In genomic region chr2:159157361-159158045, GRCh38 we compare ENCODE assay signal across 13 cellular contexts.
DNase-seq lines count a peak whose midpoint lies in the region; ATAC-seq, FAIRE-seq and TF ChIP-seq lines count a peak whose summit lies in the region.
"Had no signal": no experiment of that assay in that cellular context is flagged by ENCODE, and none has a peak within 500 bp of the region (broad histone marks: within the 10 kb centered on the region; RNA-seq: fewer than 3 reads in every experiment).

No MANE protein-coding gene starts in this region.

- DNase-seq in cardiac muscle cell (ENCODE audit: low read depth in 1 of 2, low spot score in 1 of 2) (no peak), Right ventricle myocardium superior (no peak), NCI-H2227 treated with DMSO at 0.1 percent for 48 hours (lab: John Stamatoyannopoulos, UW) (peak; percentile 95), keratinocyte (ENCODE audit: low read depth, low spot score) (peak; percentile 72), GM12892 (ENCODE audit: insufficient read length) (no peak), WTC11 (ENCODE audit: low spot score) (no peak)
- DNase-seq: erythroblast; naive thymus-derived CD8-positive, alpha-beta T cell; NCI-H1436; stimulated activated CD8-positive, alpha-beta memory T cell treated with anti-CD3 and anti-CD28 coated beads, Interleukin-4, amount 100 ng/mL, for 48 hours; T-cell had no signal

- H3K9me3 Mint-ChIP-seq in WTC11: no peaks in the 10 kb centered on the region
- H3K9me3 Mint-ChIP-seq: naive thymus-derived CD8-positive, alpha-beta T cell; T-cell had no signal

- H2AFZ ChIP-seq in keratinocyte (ENCODE audit: control insufficient read depth, low read length): no peak overlapping the region

- no peaks in the 10 kb centered on the region for H3K27me3 ChIP-seq in cardiac muscle cell
- no peaks in the 10 kb centered on the region for H3K27me3 ChIP-seq in keratinocyte (ENCODE audit: control insufficient read depth, extremely low read depth, insufficient read depth, low read length)

- CTCF ChIA-PET in WTC11 (lab: Charles Lee): no interaction called here

- peak overlapping the region; percentile 67 for H3K9ac ChIP-seq in keratinocyte (ENCODE audit: control insufficient read depth, extremely low read depth, insufficient read depth, low read length)

- H3K4me1 ChIP-seq in cardiac muscle cell (ENCODE audit: low read depth) (peaks cover 7% of the 10 kb centered on the region), keratinocyte (ENCODE audit: control insufficient read depth, extremely low read depth, insufficient read depth, low read length) (peaks cover 67% of the 10 kb centered on the region)

- peak overlapping the region; percentile 31 for H3K27ac ChIP-seq in cardiac muscle cell
- peak overlapping the region; percentile 88 for H3K27ac ChIP-seq in keratinocyte (ENCODE audit: control insufficient read depth, insufficient read depth, low read length)

- H3K27me3 Mint-ChIP-seq in WTC11 (ENCODE audit: low read depth): no peaks in the 10 kb centered on the region

- TF ChIP-seq CTCF in cardiac muscle cell (IDR thresholded peaks at IDR 0.05; ENCODE audit: low read depth, low read length) (no peak), keratinocyte (optimal IDR thresholded peaks at IDR 0.05 in 1 of 3, IDR thresholded peaks at IDR 0.05 in 1 of 3, conservative IDR thresholded peaks at IDR 0.05 in 1 of 3; ENCODE audit: extremely low read depth in 1 of 3, insufficient read depth in 2 of 3, low read length in 3 of 3) (peak in 1 of 3 experiments; percentile 65), WTC11 (IDR thresholded peaks at IDR 0.05) (no peak)

- H3K9me3 ChIP-seq in cardiac muscle cell (ENCODE audit: low read depth) (no peaks in the 10 kb centered on the region), keratinocyte (ENCODE audit: control insufficient read depth, low read depth, low read length) (no peaks in the 10 kb centered on the region)

- peaks cover 4% of the 10 kb centered on the region for H3K9me1 ChIP-seq in keratinocyte (ENCODE audit: control insufficient read depth, extremely low read depth, insufficient read depth, low read length)

- no peak overlapping the region for H3K27ac Mint-ChIP-seq in WTC11
- H3K27ac Mint-ChIP-seq: T-cell had no signal

- no peak overlapping the region for H3K4me3 ChIP-seq in cardiac muscle cell
- H3K4me3 ChIP-seq in keratinocyte (ENCODE audit: control insufficient read depth in 2 of 3, extremely low read depth in 1 of 3, insufficient read depth in 2 of 3, low read depth in 1 of 3, low read length in 3 of 3): peak overlapping the region in 1 of 3 experiments; percentile 51

- intact Hi-C loops in Right ventricle myocardium superior (cut with DNase I): no loop called here

- POLR2A ChIA-PET in WTC11 (lab: Charles Lee): no interaction called here

- H3K36me3 ChIP-seq in cardiac muscle cell (no peaks in the 10 kb centered on the region), keratinocyte (ENCODE audit: control insufficient read depth in 2 of 2, extremely low read depth in 1 of 2, insufficient read depth in 2 of 2, low read length in 2 of 2) (peaks cover 9 to 20% of the 10 kb centered on the region in 2 experiments)

- peak overlapping the region; percentile 80 for H3K4me2 ChIP-seq in keratinocyte (ENCODE audit: control insufficient read depth, extremely low read depth, insufficient read depth, low read depth, low read length)

- no peaks in the 10 kb centered on the region for H3K36me3 Mint-ChIP-seq in WTC11
- H3K36me3 Mint-ChIP-seq: naive thymus-derived CD8-positive, alpha-beta T cell; T-cell had no signal

- H3K4me1 Mint-ChIP-seq in WTC11: peaks cover 12% of the 10 kb centered on the region

- no peaks in the 10 kb centered on the region for H4K20me1 ChIP-seq in keratinocyte (ENCODE audit: control insufficient read depth, extremely low read depth, insufficient read depth, low read length)

- no peak overlapping the region for H3K4me3 Mint-ChIP-seq in WTC11
- H3K4me3 Mint-ChIP-seq: naive thymus-derived CD8-positive, alpha-beta T cell; T-cell had no signal

- no peak for ATAC-seq in Right ventricle myocardium superior (ENCODE audit: poor library complexity)
- no peak for ATAC-seq in HG03521 (IDR thresholded peaks at IDR 0.05; ENCODE audit: unreplicated experiment)
- no peak for ATAC-seq in WTC11
- no peak for ATAC-seq in HG03196 (IDR thresholded peaks at IDR 0.05; ENCODE audit: unreplicated experiment)
- ATAC-seq: naive thymus-derived CD8-positive, alpha-beta T cell had no signal

- no peak for TF ChIP-seq POLR2A in GM12892 (IDR thresholded peaks at IDR 0.05; ENCODE audit: low read depth, low read length)

- dilution Hi-C loops in keratinocyte (cut with MboI; ENCODE audit: extremely low pct_ligation_motif_present, low sequenced_read_pairs): no loop called here

- FAIRE-seq in keratinocyte (lab: Jason Lieb, UNC) (peak; percentile 96), GM12892 (lab: Jason Lieb, UNC) (no peak)

- H3K79me2 ChIP-seq in keratinocyte (ENCODE audit: control insufficient read depth, insufficient read depth, low read length): peaks cover 4% of the 10 kb centered on the region

TF ChIP-seq in WTC11, 78 proteins besides CTCF, POLR2A, EP300 and RAD21 (continues in another document):
- TF ChIP-seq, protein P1, sequence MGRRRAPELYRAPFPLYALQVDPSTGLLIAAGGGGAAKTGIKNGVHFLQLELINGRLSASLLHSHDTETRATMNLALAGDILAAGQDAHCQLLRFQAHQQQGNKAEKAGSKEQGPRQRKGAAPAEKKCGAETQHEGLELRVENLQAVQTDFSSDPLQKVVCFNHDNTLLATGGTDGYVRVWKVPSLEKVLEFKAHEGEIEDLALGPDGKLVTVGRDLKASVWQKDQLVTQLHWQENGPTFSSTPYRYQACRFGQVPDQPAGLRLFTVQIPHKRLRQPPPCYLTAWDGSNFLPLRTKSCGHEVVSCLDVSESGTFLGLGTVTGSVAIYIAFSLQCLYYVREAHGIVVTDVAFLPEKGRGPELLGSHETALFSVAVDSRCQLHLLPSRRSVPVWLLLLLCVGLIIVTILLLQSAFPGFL (CRISPR knock-in tag; IDR thresholded peaks at IDR 0.05; ENCODE audit: borderline replicate concordance): no peak
- no peak for TF ChIP-seq ZNF121 (CRISPR knock-in tag; IDR thresholded peaks at IDR 0.05)
- TF ChIP-seq, protein P2, sequence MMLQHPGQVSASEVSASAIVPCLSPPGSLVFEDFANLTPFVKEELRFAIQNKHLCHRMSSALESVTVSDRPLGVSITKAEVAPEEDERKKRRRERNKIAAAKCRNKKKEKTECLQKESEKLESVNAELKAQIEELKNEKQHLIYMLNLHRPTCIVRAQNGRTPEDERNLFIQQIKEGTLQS (CRISPR knock-in tag; conservative IDR thresholded peaks at IDR 0.05): no peak
- TF ChIP-seq NFE2L1 (CRISPR knock-in tag; IDR thresholded peaks at IDR 0.05): no peak
- TF ChIP-seq, protein P3, sequence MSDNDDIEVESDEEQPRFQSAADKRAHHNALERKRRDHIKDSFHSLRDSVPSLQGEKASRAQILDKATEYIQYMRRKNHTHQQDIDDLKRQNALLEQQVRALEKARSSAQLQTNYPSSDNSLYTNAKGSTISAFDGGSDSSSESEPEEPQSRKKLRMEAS (CRISPR knock-in tag; IDR thresholded peaks at IDR 0.05): no peak
- no peak for TF ChIP-seq GTF2I (CRISPR knock-in tag; conservative IDR thresholded peaks at IDR 0.05)
- no peak for TF ChIP-seq ELF4 (CRISPR knock-in tag; IDR thresholded peaks at IDR 0.05; ENCODE audit: low read depth)
- no peak for TF ChIP-seq SMAD4 (CRISPR knock-in tag; IDR thresholded peaks at IDR 0.05)
- TF ChIP-seq, protein P4, sequence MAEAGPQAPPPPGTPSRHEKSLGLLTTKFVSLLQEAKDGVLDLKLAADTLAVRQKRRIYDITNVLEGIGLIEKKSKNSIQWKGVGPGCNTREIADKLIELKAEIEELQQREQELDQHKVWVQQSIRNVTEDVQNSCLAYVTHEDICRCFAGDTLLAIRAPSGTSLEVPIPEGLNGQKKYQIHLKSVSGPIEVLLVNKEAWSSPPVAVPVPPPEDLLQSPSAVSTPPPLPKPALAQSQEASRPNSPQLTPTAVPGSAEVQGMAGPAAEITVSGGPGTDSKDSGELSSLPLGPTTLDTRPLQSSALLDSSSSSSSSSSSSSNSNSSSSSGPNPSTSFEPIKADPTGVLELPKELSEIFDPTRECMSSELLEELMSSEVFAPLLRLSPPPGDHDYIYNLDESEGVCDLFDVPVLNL (CRISPR knock-in tag; IDR thresholded peaks at IDR 0.05; ENCODE audit: borderline replicate concordance, low read depth): no peak
- no peak for TF ChIP-seq IRF1 (CRISPR knock-in tag; IDR thresholded peaks at IDR 0.05)
- no peak for TF ChIP-seq SMAD3 (CRISPR knock-in tag; IDR thresholded peaks at IDR 0.05; ENCODE audit: borderline replicate concordance)
- no peak for TF ChIP-seq NR2C2 (CRISPR knock-in tag; IDR thresholded peaks at IDR 0.05)
- no peak for TF ChIP-seq SP1 (CRISPR knock-in tag; conservative IDR thresholded peaks at IDR 0.05)
- TF ChIP-seq CDX4 (CRISPR knock-in tag; IDR thresholded peaks at IDR 0.05; ENCODE audit: borderline replicate concordance): no peak
- TF ChIP-seq, protein P5, sequence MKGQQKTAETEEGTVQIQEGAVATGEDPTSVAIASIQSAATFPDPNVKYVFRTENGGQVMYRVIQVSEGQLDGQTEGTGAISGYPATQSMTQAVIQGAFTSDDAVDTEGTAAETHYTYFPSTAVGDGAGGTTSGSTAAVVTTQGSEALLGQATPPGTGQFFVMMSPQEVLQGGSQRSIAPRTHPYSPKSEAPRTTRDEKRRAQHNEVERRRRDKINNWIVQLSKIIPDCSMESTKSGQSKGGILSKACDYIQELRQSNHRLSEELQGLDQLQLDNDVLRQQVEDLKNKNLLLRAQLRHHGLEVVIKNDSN (CRISPR knock-in tag; IDR thresholded peaks at IDR 0.05): no peak
- TF ChIP-seq ZMAT4 (CRISPR knock-in tag; IDR thresholded peaks at IDR 0.05): no peak
- no peak for TF ChIP-seq RELA (CRISPR knock-in tag; IDR thresholded peaks at IDR 0.05; ENCODE audit: borderline replicate concordance)

Comparison
In these comparisons a context has a peak if more than half of its experiments do, and no peak if none do; other contexts are left out.
1. DNase-seq: peak in NCI-H2227 treated with DMSO at 0.1 percent for 48 hours (single experiment) and keratinocyte (single experiment); none in cardiac muscle cell (0 of 2), Right ventricle myocardium superior (single experiment), GM12892 (single experiment) and WTC11 (single experiment).